In genomic region chr4:140980426-140981200, GRCh38 we compare ENCODE assay signal across 25 cellular contexts.
"Had no signal": no experiment of that assay in that cellular context is flagged by ENCODE, and none has a peak within 500 bp of the region (broad histone marks: within the 10 kb centered on the region; RNA-seq: fewer than 3 reads in every experiment).

No MANE protein-coding gene starts in this region.

- H3K4me2 ChIP-seq: hepatocyte had no signal

- H3K36me3 ChIP-seq: esophagus muscularis mucosa, gastroesophageal sphincter, heart left ventricle, left lung, lower lobe of right lung had no signal

- H3K9me3 ChIP-seq: esophagus muscularis mucosa, gastroesophageal sphincter, left lung, lower lobe of right lung, mucosa of descending colon had no signal

- H3K4me1 ChIP-seq: foreskin keratinocyte, left lung, lower lobe of right lung had no signal

- FAIRE-seq: colon, endometrium, frontal cortex, keratinocyte had no signal

- ATAC-seq: effector memory CD8-positive, alpha-beta T cell; foreskin keratinocyte; gastroesophageal sphincter; heart left ventricle; left cardiac atrium; left lung; left ventricle myocardium superior; lower lobe of right lung; mucosa of descending colon had no signal

- H3K79me2 ChIP-seq: hepatocyte had no signal

- H3K27ac ChIP-seq: coronary artery, epithelial cell of prostate, esophagus muscularis mucosa, foreskin keratinocyte, gastroesophageal sphincter, hepatocyte, left lung, lower lobe of right lung had no signal

- DNase-seq: dermis blood vessel endothelial cell; effector CD8-positive, alpha-beta T cell; effector memory CD8-positive, alpha-beta T cell; endodermal cell; erythroblast; foreskin keratinocyte; heart left ventricle; hypothalamus; immature natural killer cell; left cardiac atrium; left lung; left ventricle myocardium superior; lower lobe of right lung; mesenchymal stem cell; mucosa of descending colon; naive B cell had no signal

- H2AFZ ChIP-seq: hepatocyte had no signal

- H3K4me3 ChIP-seq: coronary artery, esophagus muscularis mucosa, gastroesophageal sphincter, heart left ventricle, hepatocyte, left lung, lower lobe of right lung, mucosa of descending colon had no signal

- H3K27me3 ChIP-seq: esophagus muscularis mucosa, foreskin keratinocyte, gastroesophageal sphincter, heart left ventricle, hepatocyte, left lung had no signal
